ENCODE assay signal across 10 cellular contexts in the genomic region with DNA sequence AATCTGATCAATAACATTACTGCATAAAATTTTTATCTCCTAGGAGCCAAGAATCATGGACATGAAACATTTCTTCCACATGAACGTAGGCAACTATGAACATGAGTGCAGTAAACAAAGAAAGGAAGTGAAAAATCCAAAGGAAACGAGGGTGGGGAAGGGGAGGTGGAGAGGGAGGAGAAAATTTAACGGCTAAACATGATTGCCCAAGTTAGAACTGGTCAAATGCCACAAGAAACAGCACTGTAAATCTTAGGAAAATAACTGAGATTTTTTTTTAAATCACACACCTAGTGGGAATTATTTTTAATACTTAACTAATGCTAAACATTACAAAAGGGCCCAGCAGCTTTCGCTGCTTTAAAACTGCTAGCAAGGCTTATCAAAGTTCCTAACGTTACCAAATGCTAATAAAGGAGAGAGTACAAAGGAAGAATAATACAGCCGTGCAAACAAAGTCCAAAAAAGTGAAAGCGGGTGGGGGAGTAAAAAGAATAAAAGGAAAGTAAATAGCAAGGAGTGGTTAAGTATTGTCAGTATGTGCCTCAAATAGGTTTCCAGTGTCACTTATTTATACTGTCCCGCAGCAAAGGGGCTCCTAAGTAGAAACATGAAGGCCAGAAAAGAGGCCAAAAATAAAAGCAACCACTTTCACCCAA. TPM values are rescaled to one million over a fixed set of nuclear protein-coding genes. Genes with fewer than 3 reads are reported as not detected.
A peak's percentile ranks its signal among the peaks of the same experiment; 100 is the strongest.
DNase-seq lines count a peak whose midpoint lies in the region; ATAC-seq, FAIRE-seq and TF ChIP-seq lines count a peak whose summit lies in the region.
"Had no signal": no experiment of that assay in that cellular context is flagged by ENCODE, and none has a peak within 500 bp of the region (broad histone marks: within the 10 kb centered on the region; RNA-seq: fewer than 3 reads in every experiment).

No MANE protein-coding gene starts in this region.

- no peak overlapping the region for H3K27ac ChIP-seq in neuronal stem cell (replicated peaks; ENCODE audit: low read length)

- TF ChIP-seq POLR2A in GM12891 (IDR thresholded peaks at IDR 0.05; ENCODE audit: low read depth, low read length), result no peak

- no CpG with 5 or more reads among the region's 8 CpGs for WGBS in neuronal stem cell (ENCODE audit: extremely low coverage in 2 of 2, insufficient read length in 2 of 2, insufficient replicate concordance in 1 of 2), 2 donors

- H2AK5ac ChIP-seq in neuronal stem cell (ENCODE audit: low read depth, low read length), result no peak overlapping the region

- H2BK120ac ChIP-seq in neuronal stem cell (ENCODE audit: low read depth, low read length), result no peak overlapping the region

- no peak overlapping the region for H3K9ac ChIP-seq in neuronal stem cell (ENCODE audit: low read depth, low read length, poor library complexity)

- ATAC-seq in sciatic nerve (peak; percentile 64), GM21423 (IDR thresholded peaks at IDR 0.05; ENCODE audit: unreplicated experiment) (no peak), HG03095 (IDR thresholded peaks at IDR 0.05; ENCODE audit: unreplicated experiment) (no peak), HG03108 (IDR thresholded peaks at IDR 0.05; ENCODE audit: unreplicated experiment) (no peak)

- no peak overlapping the region for H2BK15ac ChIP-seq in neuronal stem cell (ENCODE audit: low read length)

- H2BK5ac ChIP-seq in neuronal stem cell (ENCODE audit: low read length), result no peak overlapping the region

- H3K36me3 ChIP-seq in neuronal stem cell (replicated peaks in 1 of 2; ENCODE audit: control insufficient read depth in 2 of 2, insufficient read depth in 2 of 2, low read length in 2 of 2), result peaks cover 6 to 62% of the 10 kb centered on the region in 2 donors

- no peak overlapping the region for H3K14ac ChIP-seq in neuronal stem cell (ENCODE audit: low read length)

- no peak overlapping the region for H3K4me2 ChIP-seq in neuronal stem cell (ENCODE audit: insufficient read depth, low read length, poor library complexity, severe bottlenecking)

- no peak overlapping the region for H2AFZ ChIP-seq in neuronal stem cell (ENCODE audit: low read length)

- H3K18ac ChIP-seq in neuronal stem cell (ENCODE audit: low read length), result no peak overlapping the region

- H3K4me1 ChIP-seq in neuronal stem cell (ENCODE audit: control insufficient read depth in 2 of 2, insufficient read depth in 1 of 2, low read depth in 1 of 2, low read length in 2 of 2), result peaks cover 6 to 15% of the 10 kb centered on the region in 2 donors

- no peak overlapping the region for H3K4me3 ChIP-seq in neuronal stem cell (ENCODE audit: low read length in 2 of 2)

- no peak overlapping the region for H3K4ac ChIP-seq in neuronal stem cell (ENCODE audit: low read length)

- H3K27me3 ChIP-seq in neuronal stem cell (ENCODE audit: control insufficient read depth in 3 of 3, insufficient read depth in 3 of 3, low read depth in 1 of 3, low read length in 3 of 3), result no peaks in the 10 kb centered on the region

- H3K9me3 ChIP-seq in neuronal stem cell (replicated peaks in 1 of 2; ENCODE audit: control insufficient read depth in 2 of 2, insufficient read depth in 1 of 2, low read depth in 1 of 2, low read length in 2 of 2), result no peaks in the 10 kb centered on the region

- intact Hi-C loops in sciatic nerve (cut with DNase I), result loop anchor here (10.0 kb wide), 2 partner anchors 146 to 336 kb away; partner anchors contain the start of gene GAB2

- H4K91ac ChIP-seq in neuronal stem cell (ENCODE audit: low read depth, low read length, poor library complexity), result no peak overlapping the region

- H4K8ac ChIP-seq in neuronal stem cell (ENCODE audit: low read depth, low read length), result no peak overlapping the region

- H2BK12ac ChIP-seq in neuronal stem cell (ENCODE audit: low read length), result no peak overlapping the region

- H3K23ac ChIP-seq in neuronal stem cell (ENCODE audit: low read depth, low read length, poor library complexity), result no peak overlapping the region

- H3K79me1 ChIP-seq in neuronal stem cell (ENCODE audit: low read depth, low read length), result no peaks in the 10 kb centered on the region

- FAIRE-seq in GM12891 (lab: Jason Lieb, UNC), result no peak

- DNase-seq in GM12891 (ENCODE audit: insufficient read length, low spot score) (no peak), NOMO-1 (lab: John Stamatoyannopoulos, UW; ENCODE audit: unreplicated experiment in 2 of 2) (peak; percentile 68 to 74), fibroblast of gingiva (ENCODE audit: low read depth) (peak; percentile 10), sciatic nerve (ENCODE audit: low spot score) (no peak), neuronal stem cell (ENCODE audit: low spot score) (no peak)
- DNase-seq: activated CD4-positive, CD25-positive, alpha-beta regulatory T cell; hippocampal formation had no signal

TF ChIP-seq in GM12891, 5 proteins besides CTCF, POLR2A, EP300 and RAD21:
- TF ChIP-seq PAX5 (IDR thresholded peaks at IDR 0.05; ENCODE audit: insufficient read depth, low read length, severe bottlenecking), result no peak
- TF ChIP-seq SPI1 (IDR thresholded peaks at IDR 0.05; ENCODE audit: low read depth, low read length), result peak; percentile 72

RNA-seq across cellular contexts. Expression of gene NARS2, which starts 13.7 kb away (rescaled TPM):
- 13.2 TPM for polyA plus RNA-seq in GM12891 (2012; ENCODE audit: low read depth, missing spikeins)
- 15.0 TPM for total RNA-seq in sciatic nerve
- polyA plus RNA-seq in neuronal stem cell (2013, experiment 1 of 2), result 31.1 TPM
- polyA plus RNA-seq in neuronal stem cell (2013, experiment 2 of 2), result 35.1 TPM

Comparison
In these comparisons a context has a peak if more than half of its experiments do, and no peak if none do; other contexts are left out.
1. DNase-seq: peak in NOMO-1 (2 of 2) and fibroblast of gingiva (single experiment); none in GM12891 (single experiment), sciatic nerve (single experiment) and neuronal stem cell (single experiment).